ENCODE assay signal across 12 cellular contexts in genomic region chr7:21671859-21672258, GRCh38.
A peak's percentile ranks its signal among the peaks of the same experiment; 100 is the strongest.
DNase-seq lines count a peak whose midpoint lies in the region; ATAC-seq and TF ChIP-seq lines count a peak whose summit lies in the region.
"Had no signal": no experiment of that assay in that cellular context is flagged by ENCODE, and none has a peak within 500 bp of the region (broad histone marks: within the 10 kb centered on the region; RNA-seq: fewer than 3 reads in every experiment).

No MANE protein-coding gene starts in this region.

- H3K36me3 Mint-ChIP-seq in activated CD8-positive, alpha-beta T cell treated with anti-CD3 and anti-CD28 coated beads for 36 hours (ENCODE audit: low read depth): no peaks in the 10 kb centered on the region
- H3K36me3 Mint-ChIP-seq in activated CD8-positive, alpha-beta T cell treated with anti-CD3 and anti-CD28 coated beads, Interleukin-2, amount 10 ng/mL, durations not matched to agents 7 days and 5 days (ENCODE audit: low read depth): no peaks in the 10 kb centered on the region
- H3K36me3 Mint-ChIP-seq in naive B cell: no peaks in the 10 kb centered on the region

- no peaks in the 10 kb centered on the region for H3K9me3 Mint-ChIP-seq in activated CD8-positive, alpha-beta T cell treated with anti-CD3 and anti-CD28 coated beads for 36 hours
- no peaks in the 10 kb centered on the region for H3K9me3 Mint-ChIP-seq in activated CD8-positive, alpha-beta T cell treated with anti-CD3 and anti-CD28 coated beads, Interleukin-2, amount 10 ng/mL, durations not matched to agents 7 days and 5 days (ENCODE audit: insufficient read depth)
- no peaks in the 10 kb centered on the region for H3K9me3 Mint-ChIP-seq in naive B cell

- intact Hi-C loops in activated CD8-positive, alpha-beta T cell treated with anti-CD3 and anti-CD28 coated beads for 36 hours (cut with micrococcal nuclease): no loop called here

- TF ChIP-seq CTCF in activated CD8-positive, alpha-beta T cell treated with anti-CD3 and anti-CD28 coated beads for 36 hours (IDR thresholded peaks at IDR 0.05): no peak

- peaks cover 1% of the 10 kb centered on the region for H3K27me3 Mint-ChIP-seq in activated CD8-positive, alpha-beta T cell treated with anti-CD3 and anti-CD28 coated beads for 36 hours
- H3K27me3 Mint-ChIP-seq in activated CD8-positive, alpha-beta T cell treated with anti-CD3 and anti-CD28 coated beads, Interleukin-2, amount 10 ng/mL, durations not matched to agents 7 days and 5 days (ENCODE audit: low read depth): peaks cover 4% of the 10 kb centered on the region
- peaks cover 0 to 4% (median 0%) of the 10 kb centered on the region in 3 donors for H3K27me3 Mint-ChIP-seq in naive B cell

- peaks cover 7% of the 10 kb centered on the region for H3K4me1 Mint-ChIP-seq in activated CD8-positive, alpha-beta T cell treated with anti-CD3 and anti-CD28 coated beads for 36 hours (ENCODE audit: low read depth)
- peaks cover 4% of the 10 kb centered on the region for H3K4me1 Mint-ChIP-seq in activated CD8-positive, alpha-beta T cell treated with anti-CD3 and anti-CD28 coated beads, Interleukin-2, amount 10 ng/mL, durations not matched to agents 7 days and 5 days (ENCODE audit: low read depth)
- H3K4me1 Mint-ChIP-seq in naive B cell: peaks cover 0 to 13% (median 0%) of the 10 kb centered on the region in 3 donors
- H3K4me1 Mint-ChIP-seq: neural crest cell had no signal

- POLR2A ChIA-PET in activated CD8-positive, alpha-beta T cell treated with anti-CD3 and anti-CD28 coated beads for 36 hours (lab: Charles Lee): interaction anchor here (0.9 kb wide), 1 partner anchor 94 kb away, joined by 3 read pairs; no protein-coding TSS in a partner anchor
- POLR2A ChIA-PET in activated CD8-positive, alpha-beta T cell treated with anti-CD3 and anti-CD28 coated beads, Interleukin-2, amount 10 ng/mL, durations not matched to agents 7 days and 5 days (lab: Charles Lee): no interaction called here

- H3K4me3 Mint-ChIP-seq in activated CD8-positive, alpha-beta T cell treated with anti-CD3 and anti-CD28 coated beads for 36 hours: no peak overlapping the region
- H3K4me3 Mint-ChIP-seq in activated CD8-positive, alpha-beta T cell treated with anti-CD3 and anti-CD28 coated beads, Interleukin-2, amount 10 ng/mL, durations not matched to agents 7 days and 5 days: no peak overlapping the region
- H3K4me3 Mint-ChIP-seq in naive B cell: peak overlapping the region in 2 of 8 donors; percentile 12 to 26
- H3K4me3 Mint-ChIP-seq: neural crest cell had no signal

- peak; percentile 1 for DNase-seq in activated CD8-positive, alpha-beta T cell treated with anti-CD3 and anti-CD28 coated beads for 36 hours
- DNase-seq in activated CD8-positive, alpha-beta T cell treated with anti-CD3 and anti-CD28 coated beads, Interleukin-2, amount 10 ng/mL, durations not matched to agents 7 days and 5 days: no peak
- DNase-seq in naive B cell (no peak), NCI-H526 treated with DMSO at 0.1 percent for 48 hours (lab: John Stamatoyannopoulos, UW) (no peak)
- no peak for DNase-seq in activated CD4-positive, alpha-beta T cell treated with anti-CD3 and anti-CD28 coated beads for 4 hours
- DNase-seq: activated CD4-positive, alpha-beta T cell treated with anti-CD3 and anti-CD28 coated beads, Interleukin-2, amount 50 U/mL, for 1 hour; left colon; NCI-H510A treated with DMSO at 0.1 percent for 48 hours had no signal

- ATAC-seq in activated CD8-positive, alpha-beta T cell treated with anti-CD3 and anti-CD28 coated beads for 36 hours: peak; percentile 24
- no peak for ATAC-seq in activated CD8-positive, alpha-beta T cell treated with anti-CD3 and anti-CD28 coated beads, Interleukin-2, amount 10 ng/mL, durations not matched to agents 7 days and 5 days
- ATAC-seq in GM21576 (IDR thresholded peaks at IDR 0.05; ENCODE audit: unreplicated experiment): peak; percentile 85
- peak; percentile 82 for ATAC-seq in HG03378 (IDR thresholded peaks at IDR 0.05; ENCODE audit: unreplicated experiment)
- ATAC-seq in naive B cell (ENCODE audit: low read depth in 2 of 2): peak; percentile 20
- no peak for ATAC-seq in HG03135 (IDR thresholded peaks at IDR 0.05; ENCODE audit: unreplicated experiment)
- ATAC-seq: left colon had no signal

- H3K27ac Mint-ChIP-seq in activated CD8-positive, alpha-beta T cell treated with anti-CD3 and anti-CD28 coated beads for 36 hours: no peak overlapping the region
- no peak overlapping the region for H3K27ac Mint-ChIP-seq in activated CD8-positive, alpha-beta T cell treated with anti-CD3 and anti-CD28 coated beads, Interleukin-2, amount 10 ng/mL, durations not matched to agents 7 days and 5 days
- peak overlapping the region in 2 of 6 donors; percentile 5 to 54 for H3K27ac Mint-ChIP-seq in naive B cell

- CTCF ChIA-PET in activated CD8-positive, alpha-beta T cell treated with anti-CD3 and anti-CD28 coated beads for 36 hours (lab: Charles Lee): interaction anchor here (0.7 to 0.9 kb wide), 2 partner anchors 19 to 146 kb away, joined by 3 read pairs; no protein-coding TSS in a partner anchor
- CTCF ChIA-PET in activated CD8-positive, alpha-beta T cell treated with anti-CD3 and anti-CD28 coated beads, Interleukin-2, amount 10 ng/mL, durations not matched to agents 7 days and 5 days (lab: Charles Lee): no interaction called here

Comparison
In these comparisons a context has a peak if more than half of its experiments do, and no peak if none do; other contexts are left out.
1. ATAC-seq: peak in activated CD8-positive, alpha-beta T cell treated with anti-CD3 and anti-CD28 coated beads for 36 hours (single experiment), GM21576 (single experiment), HG03378 (single experiment) and naive B cell (2 of 2); none in activated CD8-positive, alpha-beta T cell treated with anti-CD3 and anti-CD28 coated beads, Interleukin-2, amount 10 ng/mL, durations not matched to agents 7 days and 5 days (single experiment) and HG03135 (single experiment).